ENCODE assay signal across 18 cellular contexts in the genomic region with DNA sequence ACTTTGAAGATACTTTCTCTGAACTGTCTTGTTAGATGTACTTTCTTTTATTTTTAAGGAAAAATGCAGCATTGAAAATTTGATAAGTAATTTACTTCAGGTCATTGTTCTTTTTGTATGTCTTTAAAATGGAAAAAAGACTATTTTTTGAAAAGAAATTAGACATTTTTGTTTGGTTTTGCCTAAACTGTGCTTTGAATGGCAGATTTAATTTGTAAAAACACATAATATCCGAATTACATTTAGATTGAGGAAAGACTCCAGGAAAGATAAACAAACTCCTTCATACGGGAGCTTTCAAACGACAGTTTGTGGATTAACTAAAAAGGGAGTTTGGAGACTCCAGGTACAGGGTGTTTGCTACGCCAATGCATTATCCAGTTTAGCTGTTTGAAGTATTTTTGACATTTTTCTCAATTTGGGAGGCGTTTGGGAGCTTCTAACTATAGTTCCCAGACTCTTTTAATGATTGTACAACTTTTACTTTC. TPM values are rescaled to one million over a fixed set of nuclear protein-coding genes. Genes with fewer than 3 reads are reported as not detected.
A peak's percentile ranks its signal among the peaks of the same experiment; 100 is the strongest.
DNase-seq lines count a peak whose midpoint lies in the region; ATAC-seq, FAIRE-seq and TF ChIP-seq lines count a peak whose summit lies in the region.
"Had no signal": no experiment of that assay in that cellular context is flagged by ENCODE, and none has a peak within 500 bp of the region (broad histone marks: within the 10 kb centered on the region; RNA-seq: fewer than 3 reads in every experiment).

No MANE protein-coding gene starts in this region.

- no peak for TF ChIP-seq POLR2A in GM12878 (IDR thresholded peaks at IDR 0.05; ENCODE audit: low read depth, low read length)
- TF ChIP-seq POLR2A in stomach (IDR thresholded peaks at IDR 0.05): no peak

- POLR2A ChIA-PET in CD8-positive, alpha-beta memory T cell (lab: Charles Lee): no interaction called here
- POLR2A ChIA-PET in GM12878 (lab: Charles Lee): no interaction called here

- WGBS in GM12878 (ENCODE audit: insufficient coverage, insufficient replicate concordance, low lambda C conversion rate, missing lambda C conversion rate): 19% methylated on average over 4 of the region's 5 CpGs
- WGBS in stomach, 5 donors: 22 to 37% (median 33%) methylated on average over 5 of the region's 5 CpGs

- TF ChIP-seq EP300 in GM12878 (IDR thresholded peaks at IDR 0.05; ENCODE audit: borderline replicate concordance in 1 of 2, control insufficient read depth in 1 of 2, low read depth in 2 of 2, low read length in 2 of 2): no peak
- no peak for TF ChIP-seq EP300 in stomach (IDR thresholded peaks at IDR 0.05)

- no peak for DNase-seq in CD8-positive, alpha-beta memory T cell
- DNase-seq in GM12878 (ENCODE audit: low read depth, low spot score) (no peak), mesothelial cell of epicardium (ENCODE audit: low spot score in 2 of 2, unreplicated experiment in 2 of 2) (no peak), stomach (no peak), RPMI8226 (no peak), RKO (ENCODE audit: low spot score) (no peak), NCI-H1105 (lab: John Stamatoyannopoulos, UW) (no peak)
- DNase-seq in stimulated activated naive CD8-positive, alpha-beta T cell treated with anti-CD3 and anti-CD28 coated beads, Interleukin-15, Interleukin-2, amounts not matched to agents 100 U/mL and 50 U/mL, for 24 hours: no peak
- DNase-seq: activated CD4-positive, alpha-beta T cell treated with anti-CD3 and anti-CD28 coated beads, Interleukin-2, amount 10 ng/mL, durations not matched to agents 24 days and 14 days; activated naive CD4-positive, alpha-beta T cell treated with anti-CD3 and anti-CD28 coated beads, Interleukin-2, amount 10 ng/mL, durations not matched to agents 7 days and 5 days; activated T-cell treated with anti-CD3 and anti-CD28 coated beads for 4 hours; AML-193; effector CD8-positive, alpha-beta T cell; Kasumi-1; NCI-H345; SHP77 had no signal

- H3K27ac ChIP-seq in CD8-positive, alpha-beta memory T cell (ENCODE audit: low read depth, low read length): peak overlapping the region; percentile 41
- H3K27ac ChIP-seq in GM12878 (ENCODE audit: control insufficient read depth, insufficient read depth) (no peak overlapping the region), stomach (peak overlapping the region in 4 of 5 donors; percentile 30 to 75 (median 58))

- no peaks in the 10 kb centered on the region for H3K36me3 ChIP-seq in CD8-positive, alpha-beta memory T cell (ENCODE audit: insufficient read depth, low read length)
- H3K36me3 ChIP-seq in GM12878 (ENCODE audit: control insufficient read depth in 2 of 2, insufficient read depth in 2 of 2, low read length in 1 of 2) (no peaks in the 10 kb centered on the region), stomach (no peaks in the 10 kb centered on the region)
- H3K36me3 ChIP-seq: breast epithelium had no signal

- no peak overlapping the region for H3K27ac Mint-ChIP-seq in CD8-positive, alpha-beta memory T cell
- peak overlapping the region; percentile 88 for H3K27ac Mint-ChIP-seq in mesothelial cell of epicardium
- H3K27ac Mint-ChIP-seq: activated CD4-positive, alpha-beta T cell treated with anti-CD3 and anti-CD28 coated beads, Interleukin-2, amount 10 ng/mL, durations not matched to agents 24 days and 14 days; activated naive CD4-positive, alpha-beta T cell treated with anti-CD3 and anti-CD28 coated beads, Interleukin-2, amount 10 ng/mL, durations not matched to agents 7 days and 5 days had no signal

- no TSS peak for BruUV-seq in GM12878 (replicated peaks; lab: Mats Ljungman, UMichigan)

- no peak overlapping the region for H3K4me2 ChIP-seq in GM12878 (ENCODE audit: control insufficient read depth, insufficient read depth)

- CTCF ChIA-PET in CD8-positive, alpha-beta memory T cell (lab: Charles Lee): no interaction called here
- CTCF ChIA-PET in GM12878 (lab: Yijun Ruan, JAX): interaction anchor here (0.9 to 1.1 kb wide), 4 partner anchors 38 to 567 kb away, joined by 3 to 4 read pairs (median 3); no protein-coding TSS in a partner anchor

- H3K79me2 ChIP-seq in GM12878 (ENCODE audit: control insufficient read depth, insufficient read depth, low read length): no peaks in the 10 kb centered on the region

- H4K20me1 ChIP-seq in GM12878 (ENCODE audit: control insufficient read depth, insufficient read depth): no peaks in the 10 kb centered on the region

- intact Hi-C loops in GM12878 (cut with micrococcal nuclease; ENCODE audit: unreplicated experiment): no loop called here
- intact Hi-C loops in stomach (cut with DNase I; ENCODE audit: low total_unique reads): no loop called here

- no peaks in the 10 kb centered on the region for H3K9me3 Mint-ChIP-seq in CD8-positive, alpha-beta memory T cell
- H3K9me3 Mint-ChIP-seq in mesothelial cell of epicardium: peaks cover 14% of the 10 kb centered on the region
- H3K9me3 Mint-ChIP-seq: activated CD4-positive, alpha-beta T cell treated with anti-CD3 and anti-CD28 coated beads, Interleukin-2, amount 10 ng/mL, durations not matched to agents 24 days and 14 days; activated naive CD4-positive, alpha-beta T cell treated with anti-CD3 and anti-CD28 coated beads, Interleukin-2, amount 10 ng/mL, durations not matched to agents 7 days and 5 days had no signal

- no peaks in the 10 kb centered on the region for H3K36me3 Mint-ChIP-seq in CD8-positive, alpha-beta memory T cell
- H3K36me3 Mint-ChIP-seq in mesothelial cell of epicardium: peaks cover 3% of the 10 kb centered on the region
- H3K36me3 Mint-ChIP-seq: activated naive CD4-positive, alpha-beta T cell treated with anti-CD3 and anti-CD28 coated beads, Interleukin-2, amount 10 ng/mL, durations not matched to agents 7 days and 5 days had no signal

- TF ChIP-seq CTCF in GM12878 (IDR thresholded peaks at IDR 0.05 in 2 of 3, conservative IDR thresholded peaks at IDR 0.05 in 1 of 3; ENCODE audit: control insufficient read depth in 2 of 3, extremely low read depth in 1 of 3, insufficient read depth in 1 of 3, low read depth in 3 of 3, low read length in 3 of 3) (no peak), mesothelial cell of epicardium (IDR thresholded peaks at IDR 0.05; ENCODE audit: unreplicated experiment) (no peak), stomach (IDR thresholded peaks at IDR 0.05) (no peak)

- in situ Hi-C loops in GM12878 (cut with MboI): no loop called here

- H2AFZ ChIP-seq in GM12878 (ENCODE audit: control insufficient read depth, low read depth, low read length): peak overlapping the region; percentile 10; the same call in 1 of the 2 replicates

- RAD21 ChIA-PET in GM12878 (lab: Charles Lee; ENCODE audit: unreplicated experiment): no interaction called here

- no peaks in the 10 kb centered on the region for H3K27me3 ChIP-seq in CD8-positive, alpha-beta memory T cell (ENCODE audit: insufficient read depth, low read length, poor library complexity, severe bottlenecking)
- H3K27me3 ChIP-seq in GM12878 (replicated peaks in 1 of 2; ENCODE audit: control insufficient read depth in 2 of 2, insufficient read depth in 2 of 2, low read length in 1 of 2) (no peaks in the 10 kb centered on the region), stomach (no peaks in the 10 kb centered on the region)
- H3K27me3 ChIP-seq: breast epithelium had no signal

- no peak overlapping the region for H3K4me3 ChIP-seq in CD8-positive, alpha-beta memory T cell (ENCODE audit: low read length)
- no peak overlapping the region for H3K4me3 ChIP-seq in GM12878
- no peak overlapping the region for H3K4me3 ChIP-seq in stomach
- H3K4me3 ChIP-seq: skin epidermis had no signal

- H3K4me1 ChIP-seq in CD8-positive, alpha-beta memory T cell (ENCODE audit: insufficient read depth, low read length): no peaks in the 10 kb centered on the region
- H3K4me1 ChIP-seq in GM12878 (ENCODE audit: control insufficient read depth, insufficient read depth, low read length) (no peaks in the 10 kb centered on the region), stomach (peaks cover 0 to 48% (median 20%) of the 10 kb centered on the region in 4 donors)
- H3K4me1 ChIP-seq: breast epithelium had no signal

- FAIRE-seq in GM12878 (lab: Jason Lieb, UNC): no peak

- no peak for TF ChIP-seq RAD21 in GM12878 (IDR thresholded peaks at IDR 0.05; ENCODE audit: insufficient read depth, low read depth, low read length)

- H3K9me3 ChIP-seq in CD8-positive, alpha-beta memory T cell (ENCODE audit: low read length): no peaks in the 10 kb centered on the region
- H3K9me3 ChIP-seq in GM12878 (replicated peaks; ENCODE audit: control insufficient read depth, insufficient read depth, low read length) (no peaks in the 10 kb centered on the region), stomach (no peaks in the 10 kb centered on the region)
- H3K9me3 ChIP-seq: breast epithelium had no signal

- peaks cover 8 to 30% of the 10 kb centered on the region in 2 donors for H3K27me3 Mint-ChIP-seq in CD8-positive, alpha-beta memory T cell
- no peaks in the 10 kb centered on the region for H3K27me3 Mint-ChIP-seq in mesothelial cell of epicardium (ENCODE audit: low read depth)
- H3K27me3 Mint-ChIP-seq: activated naive CD4-positive, alpha-beta T cell treated with anti-CD3 and anti-CD28 coated beads, Interleukin-2, amount 10 ng/mL, durations not matched to agents 7 days and 5 days had no signal

- SMC1A ChIA-PET in GM12878 (lab: Charles Lee; ENCODE audit: uncharacterized antibody, unreplicated experiment): interaction anchor here (0.9 to 1.2 kb wide), 3 partner anchors 18 to 84 kb away, joined by 3 to 4 read pairs (median 4); no protein-coding TSS in a partner anchor

- H3K4me3 Mint-ChIP-seq in CD8-positive, alpha-beta memory T cell: no peak overlapping the region
- H3K4me3 Mint-ChIP-seq in mesothelial cell of epicardium: no peak overlapping the region
- H3K4me3 Mint-ChIP-seq: activated CD4-positive, alpha-beta T cell treated with anti-CD3 and anti-CD28 coated beads, Interleukin-2, amount 10 ng/mL, durations not matched to agents 24 days and 14 days; activated naive CD4-positive, alpha-beta T cell treated with anti-CD3 and anti-CD28 coated beads, Interleukin-2, amount 10 ng/mL, durations not matched to agents 7 days and 5 days had no signal

- ATAC-seq in GM12878: no peak; the same call in 2 of the 3 replicates
- no peak for ATAC-seq in stimulated activated naive CD8-positive, alpha-beta T cell treated with anti-CD3 and anti-CD28 coated beads, Interleukin-15, Interleukin-2, amounts not matched to agents 100 U/mL and 50 U/mL, for 24 hours

- H3K4me1 Mint-ChIP-seq in CD8-positive, alpha-beta memory T cell: peaks cover 0 to 8% (median 0%) of the 10 kb centered on the region in 3 donors
- H3K4me1 Mint-ChIP-seq in mesothelial cell of epicardium: peaks cover 79% of the 10 kb centered on the region
- H3K4me1 Mint-ChIP-seq: activated CD4-positive, alpha-beta T cell treated with anti-CD3 and anti-CD28 coated beads, Interleukin-2, amount 10 ng/mL, durations not matched to agents 24 days and 14 days; activated naive CD4-positive, alpha-beta T cell treated with anti-CD3 and anti-CD28 coated beads, Interleukin-2, amount 10 ng/mL, durations not matched to agents 7 days and 5 days had no signal

- H3K9ac ChIP-seq in GM12878 (ENCODE audit: control insufficient read depth, insufficient read depth, low read length): no peak overlapping the region

RNA-seq across cellular contexts. Expression of a gene that starts 36.1 kb away (rescaled TPM):
- total RNA-seq in CD8-positive, alpha-beta memory T cell: under 1 TPM; 0.09 to 0.27 TPM
- not detected for polyA plus RNA-seq in CD8-positive, alpha-beta memory T cell
- 0.20 and 0.38 TPM in 2 replicates for total RNA-seq in GM12878 (2013; cell fraction: nucleolus; rRNA removed)
- 0.05 and 0.11 TPM in 2 replicates for total RNA-seq in GM12878 (2014; rRNA removed)
- total RNA-seq in GM12878 (2014; rRNA removed; fragmentation: Illumina TruSeq; extraction: Trizol): not detected in 2 replicates
- total RNA-seq in GM12878 (2021): 0.21 and 0.77 TPM in 2 replicates
- polyA plus RNA-seq in GM12878 (2011; ENCODE audit: low read depth): not detected
- polyA plus RNA-seq in GM12878 (2011; rRNA removed): 0.04 and 0.10 TPM in 2 replicates
- polyA plus RNA-seq in GM12878 (2011; cell fraction: cytosol; rRNA removed): 0.12 TPM in 1 of 2 replicates, not detected in the other
- polyA plus RNA-seq in GM12878 (2011; cell fraction: nucleus; rRNA removed): 0.03 and 0.06 TPM in 2 replicates
- 0.06 TPM in 1 of 2 replicates, not detected in the other for polyA plus RNA-seq in GM12878 (2012)
- 0.01 TPM in 1 of 2 replicates, not detected in the other for polyA plus RNA-seq in GM12878 (2014; fragmentation: Illumina TruSeq; extraction: Trizol)
- under 1 TPM; 0.02 to 0.05 TPM for polyA plus RNA-seq in GM12878 (2014; fragmentation: Nextera tagmentation; extraction: Ambion mirVana)
- polyA plus RNA-seq in GM12878 (2014; rRNA removed): 0.40 TPM in 1 of 2 replicates, not detected in the other
- under 1 TPM; 0.05 to 0.19 TPM for polyA plus RNA-seq in GM12878 (2016; fragmentation: Nextera tagmentation; extraction: Ambion mirVana)
- polyA minus RNA-seq in GM12878 (2011; rRNA and poly(A)+ RNA removed): 0.15 and 0.31 TPM in 2 replicates
- not detected in 2 replicates for polyA minus RNA-seq in GM12878 (2011; cell fraction: cytosol; rRNA and poly(A)+ RNA removed)
- 0.29 and 0.36 TPM in 2 replicates for polyA minus RNA-seq in GM12878 (2011; cell fraction: nucleus; rRNA and poly(A)+ RNA removed)
- 23.9 to 26.4 TPM (median 25.6 TPM) in 3 replicates for total RNA-seq in mesothelial cell of epicardium
- 10 to 100 TPM in 4 of 5 donors, 1 to 10 TPM in 1; 8.4 to 58.7 (median 44.9) TPM for total RNA-seq in stomach
- 1 to 10 TPM; 3.0 to 3.7 (median 3.2) TPM for polyA plus RNA-seq in stomach
- total RNA-seq: activated CD4-positive, alpha-beta T cell treated with anti-CD3 and anti-CD28 coated beads, Interleukin-2, amount 10 ng/mL, durations not matched to agents 24 days and 14 days had no signal

Comparison
In these comparisons a context has a peak if more than half of its experiments do, and no peak if none do; other contexts are left out.
1. RNA of a gene that starts 36.1 kb away (total RNA-seq): 8.4 to 58.7 TPM in stomach and 23.9 to 26.4 TPM in mesothelial cell of epicardium; 0.09 to 0.27 TPM in CD8-positive, alpha-beta memory T cell and 0.05 to 0.77 TPM in GM12878; every median in the first group is over 4 times any median in the second.